13 cellular contexts compared by ENCODE assay signal in the genomic region with DNA sequence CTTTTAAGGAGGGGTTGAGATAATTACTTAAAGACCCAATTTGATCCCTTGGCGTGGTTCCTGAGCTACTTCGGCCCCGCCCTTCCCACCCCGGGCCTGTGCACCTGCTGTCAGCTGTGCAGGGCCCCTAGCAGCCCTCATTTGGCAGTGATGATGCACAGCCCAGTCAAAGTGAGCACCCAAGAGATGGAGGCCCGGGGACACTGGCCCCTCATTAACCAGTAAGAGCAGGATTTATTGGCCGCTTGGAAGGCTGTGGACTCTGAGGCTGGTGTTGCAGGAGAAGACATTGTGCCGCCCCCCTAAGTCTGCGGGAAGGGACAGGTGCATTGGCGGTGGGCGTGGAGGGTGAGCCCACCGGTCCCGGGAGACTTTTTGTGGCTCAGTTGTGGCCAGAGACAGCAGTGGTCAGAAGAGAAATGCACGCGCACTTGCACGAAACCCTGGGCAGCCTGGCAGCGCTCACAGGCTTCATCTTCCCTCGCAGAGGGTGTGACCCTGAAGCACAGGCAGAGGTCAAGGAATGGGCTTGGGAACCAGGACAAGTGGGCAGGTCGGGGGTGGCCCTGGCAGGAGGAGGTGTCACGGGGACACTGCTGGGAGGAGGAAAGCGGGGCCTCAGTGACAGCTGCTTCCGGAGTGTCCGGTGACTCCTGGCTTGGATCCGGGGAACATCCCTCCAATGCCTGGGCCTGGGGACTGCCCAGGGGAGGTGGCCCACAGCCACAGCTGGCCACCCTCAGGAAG.
"Had no signal": no experiment of that assay in that cellular context is flagged by ENCODE, and none has a peak within 500 bp of the region (broad histone marks: within the 10 kb centered on the region; RNA-seq: fewer than 3 reads in every experiment).

No MANE protein-coding gene starts in this region.

- DNase-seq: activated CD4-positive, alpha-beta memory T cell treated with anti-CD3 and anti-CD28 coated beads for 36 hours; activated effector memory CD4-positive, alpha-beta T cell treated with anti-CD3 and anti-CD28 coated beads, Interleukin-2, amount 50 U/mL, for 16 hours; activated T-cell treated with anti-CD3 and anti-CD28 coated beads, Interleukin-2, amount 50 U/mL, for 4 hours; dorsolateral prefrontal cortex; hypothalamus; mammary epithelial cell; mucosa of descending colon; nephron progenitor cell; small intestine; T1000; tibial artery had no signal

- H3K27ac ChIP-seq: breast epithelium, dorsolateral prefrontal cortex, tibial artery had no signal

- H3K4me3 ChIP-seq: breast epithelium, dorsolateral prefrontal cortex, mucosa of descending colon, tibial artery had no signal

- H3K27me3 ChIP-seq: breast epithelium had no signal

- H3K27me3 Mint-ChIP-seq: activated CD4-positive, alpha-beta memory T cell treated with anti-CD3 and anti-CD28 coated beads for 36 hours had no signal

- H3K4me3 Mint-ChIP-seq: activated CD4-positive, alpha-beta memory T cell treated with anti-CD3 and anti-CD28 coated beads for 36 hours; activated T-cell treated with anti-CD3 and anti-CD28 coated beads, Interleukin-2, amount 50 U/mL, for 4 hours; nephron progenitor cell had no signal

- H3K36me3 ChIP-seq: breast epithelium, tibial artery had no signal

- H3K4me1 ChIP-seq: breast epithelium, tibial artery had no signal

- H3K27ac Mint-ChIP-seq: activated CD4-positive, alpha-beta memory T cell treated with anti-CD3 and anti-CD28 coated beads for 36 hours; activated naive CD4-positive, alpha-beta T cell treated with anti-CD3 and anti-CD28 coated beads, Interleukin-2, amount 50 U/mL, for 72 hours; nephron progenitor cell had no signal

- ATAC-seq: activated naive CD4-positive, alpha-beta T cell treated with anti-CD3 and anti-CD28 coated beads, Interleukin-2, amount 50 U/mL, for 72 hours; activated T-cell treated with anti-CD3 and anti-CD28 coated beads, Interleukin-2, amount 50 U/mL, for 4 hours; mucosa of descending colon had no signal
